In the genomic region with DNA sequence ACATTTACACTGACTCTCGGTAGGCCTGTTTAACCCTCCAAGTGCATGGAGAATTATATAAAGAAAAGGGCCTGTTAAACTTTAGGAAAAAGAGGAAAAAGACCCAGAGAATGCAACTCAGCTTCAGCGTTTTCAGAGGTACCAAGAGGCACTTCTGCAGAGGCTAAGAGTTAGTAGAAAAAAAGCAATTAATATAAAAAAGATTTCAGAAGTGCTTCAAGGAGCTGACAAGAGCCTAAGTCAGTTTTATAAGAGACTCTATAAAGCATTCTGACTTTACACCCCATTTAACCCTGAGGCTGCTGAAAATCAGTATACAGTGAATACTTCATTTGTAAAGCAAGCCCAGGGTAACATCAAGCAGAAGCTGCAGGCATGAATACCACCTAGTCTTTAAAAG, we compare ENCODE assay signal across 14 cellular contexts. TPM values are rescaled to one million over a fixed set of nuclear protein-coding genes. Genes with fewer than 3 reads are reported as not detected.
"Had no signal": no experiment of that assay in that cellular context is flagged by ENCODE, and none has a peak within 500 bp of the region (broad histone marks: within the 10 kb centered on the region; RNA-seq: fewer than 3 reads in every experiment).

No MANE protein-coding gene starts in this region.

RNA-seq across cellular contexts. Expression of gene GSTA3, which starts 14.2 kb away (rescaled TPM):
- total RNA-seq: activated CD4-positive, alpha-beta T cell treated with anti-CD3 and anti-CD28 coated beads for 36 hours; activated CD4-positive, alpha-beta T cell treated with anti-CD3 and anti-CD28 coated beads, Interleukin-2, amount 10 ng/mL, durations not matched to agents 7 days and 5 days; activated CD8-positive, alpha-beta T cell treated with anti-CD3 and anti-CD28 coated beads, Interleukin-2, amount 10 ng/mL, durations not matched to agents 7 days and 5 days; activated naive CD8-positive, alpha-beta T cell treated with anti-CD3 and anti-CD28 coated beads, Interleukin-2, amount 10 ng/mL, durations not matched to agents 7 days and 5 days; activated T-helper 2 cell treated with anti-CD3 and anti-CD28 coated beads, Interferon-gamma antibody, Interleukin-2, Interleukin-4, amounts not matched to agents 10 μg/mL and 5 μg/mL and 100 μg/mL, durations not matched to agents 14 hours and 24 hours and 36 hours; astrocyte; body of pancreas; breast epithelium; cardiac septum; NCI-H460; RPMI7951; SJCRH30; T-helper 1 cell treated with Interleukin-12 subunit alpha and Interleukin-12 subunit beta and Interleukin-4 antibody, amounts not matched to agents 30 ng/mL and 1 ng/mL, for 36 hours; T-helper 2 cell treated with Interferon-gamma antibody and Interleukin-4, amounts not matched to agents 100 ng/mL and 5 ng/mL, for 36 hours had no signal
